In the genomic region with DNA sequence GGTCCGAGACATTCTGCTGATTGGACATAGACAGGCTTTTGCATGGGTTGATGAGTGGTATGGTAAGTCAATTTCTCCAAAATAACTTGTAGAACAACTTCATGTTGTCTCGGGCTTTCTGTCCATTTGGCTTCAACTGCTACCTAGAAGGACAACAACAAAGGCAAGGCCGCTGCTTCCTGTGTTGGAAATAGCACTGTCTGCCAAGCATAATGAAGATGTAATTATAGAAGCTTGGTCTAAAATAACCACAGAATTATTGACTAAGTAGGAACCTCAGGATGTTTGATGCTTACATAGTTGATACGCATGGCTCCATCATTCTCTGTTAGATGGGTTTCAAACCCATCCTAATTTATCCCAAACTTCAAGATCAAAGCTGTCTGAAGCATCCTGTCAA, we compare ENCODE assay signal across 19 cellular contexts. TPM values are rescaled to one million over a fixed set of nuclear protein-coding genes. Genes with fewer than 3 reads are reported as not detected.
DNase-seq lines count a peak whose midpoint lies in the region; ATAC-seq and TF ChIP-seq lines count a peak whose summit lies in the region.
"Had no signal": no experiment of that assay in that cellular context is flagged by ENCODE, and none has a peak within 500 bp of the region (broad histone marks: within the 10 kb centered on the region; RNA-seq: fewer than 3 reads in every experiment).

No MANE protein-coding gene starts in this region.

- H3K4me1 ChIP-seq in BLaER1 = peaks cover 90% of the 10 kb centered on the region

- 0 out of 2 replicates have a peak, but pooled peaks cover 4% of the 10 kb centered on the region for H3K36me3 Mint-ChIP-seq in WTC11

- ATAC-seq in WTC11 (no peak), HG02588 (IDR thresholded peaks at IDR 0.05; ENCODE audit: unreplicated experiment) (no peak)

- H3K9me3 ChIP-seq in BLaER1 = no peaks in the 10 kb centered on the region
- H3K9me3 ChIP-seq: MG63 had no signal

- peak overlapping the region; percentile 56; the same call in 1 of the 2 replicates for H3K9ac ChIP-seq in BLaER1

- POLR2A ChIA-PET in WTC11 (lab: Charles Lee) = no interaction called here

- H3K4me3 Mint-ChIP-seq in WTC11 = no peak overlapping the region
- H3K4me3 Mint-ChIP-seq: H9; HFFc6; T-helper 1 cell treated with Interleukin-12 subunit alpha and Interleukin-12 subunit beta and Interleukin-4 antibody, amounts not matched to agents 30 μg/mL and 1 μg/mL, for 36 hours had no signal

- DNase-seq in NCI-H510A treated with DMSO at 0.1 percent for 48 hours (lab: John Stamatoyannopoulos, UW) = peak; percentile 8
- DNase-seq in NCI-H510A (lab: John Stamatoyannopoulos, UW) = no peak
- peak; percentile 39 for DNase-seq in NCI-H146 treated with DMSO at 0.1 percent for 48 hours (lab: John Stamatoyannopoulos, UW; ENCODE audit: unreplicated experiment)
- DNase-seq in WTC11 (ENCODE audit: low spot score) = no peak
- no peak for DNase-seq in NCI-H226
- DNase-seq in GDM1 (lab: John Stamatoyannopoulos, UW) = no peak
- DNase-seq: 8988T, DMS79, H9, HFFc6, MG63, NCI-H1417 treated with DMSO at 0.1 percent for 48 hours, NCI-H1930, NCI-H345, NCI-H526 had no signal

- peaks cover 26% of the 10 kb centered on the region for H3K36me3 ChIP-seq in BLaER1
- H3K36me3 ChIP-seq: MG63 had no signal

- H3K4me2 ChIP-seq in BLaER1 = peak overlapping the region; percentile 78

- H3K27me3 ChIP-seq in BLaER1 = no peaks in the 10 kb centered on the region; the same call in 1 of the 2 replicates
- H3K27me3 ChIP-seq: MG63 had no signal

- H3K27me3 Mint-ChIP-seq in WTC11 (ENCODE audit: low read depth) = no peaks in the 10 kb centered on the region

- no peaks in the 10 kb centered on the region for H3K9me3 Mint-ChIP-seq in WTC11
- H3K9me3 Mint-ChIP-seq: H9; HFFc6; T-helper 1 cell treated with Interleukin-12 subunit alpha and Interleukin-12 subunit beta and Interleukin-4 antibody, amounts not matched to agents 30 μg/mL and 1 μg/mL, for 36 hours had no signal

- peak overlapping the region; percentile 55; the same call in 1 of the 2 replicates for H3K4me3 ChIP-seq in BLaER1
- H3K4me3 ChIP-seq: MG63 had no signal

- no peak for TF ChIP-seq CTCF in WTC11 (IDR thresholded peaks at IDR 0.05)

- peak overlapping the region; percentile 10; the same call in 1 of the 2 replicates for H3K27ac ChIP-seq in BLaER1
- H3K27ac ChIP-seq: C4-2B had no signal

- CTCF ChIA-PET in WTC11 (lab: Charles Lee) = no interaction called here

- H3K4me1 Mint-ChIP-seq in WTC11 = no peaks in the 10 kb centered on the region
- H3K4me1 Mint-ChIP-seq: H9 had no signal

- peak overlapping the region; percentile 75; the same call in 1 of the 2 replicates for H3K27ac Mint-ChIP-seq in WTC11
- H3K27ac Mint-ChIP-seq: H9; HFFc6; T-helper 1 cell treated with Interleukin-12 subunit alpha and Interleukin-12 subunit beta and Interleukin-4 antibody, amounts not matched to agents 30 μg/mL and 1 μg/mL, for 36 hours had no signal

- no peaks in the 10 kb centered on the region for H4K20me1 ChIP-seq in BLaER1

TF ChIP-seq in WTC11, 78 proteins besides CTCF, POLR2A, EP300 and RAD21 (continues in another document):
- no peak for TF ChIP-seq FOXP1 (CRISPR knock-in tag; IDR thresholded peaks at IDR 0.05; ENCODE audit: borderline replicate concordance)
- no peak for TF ChIP-seq PRRX2 (CRISPR knock-in tag; IDR thresholded peaks at IDR 0.05)
- no peak for TF ChIP-seq SOX15 (CRISPR knock-in tag; IDR thresholded peaks at IDR 0.05)
- TF ChIP-seq, protein P1, sequence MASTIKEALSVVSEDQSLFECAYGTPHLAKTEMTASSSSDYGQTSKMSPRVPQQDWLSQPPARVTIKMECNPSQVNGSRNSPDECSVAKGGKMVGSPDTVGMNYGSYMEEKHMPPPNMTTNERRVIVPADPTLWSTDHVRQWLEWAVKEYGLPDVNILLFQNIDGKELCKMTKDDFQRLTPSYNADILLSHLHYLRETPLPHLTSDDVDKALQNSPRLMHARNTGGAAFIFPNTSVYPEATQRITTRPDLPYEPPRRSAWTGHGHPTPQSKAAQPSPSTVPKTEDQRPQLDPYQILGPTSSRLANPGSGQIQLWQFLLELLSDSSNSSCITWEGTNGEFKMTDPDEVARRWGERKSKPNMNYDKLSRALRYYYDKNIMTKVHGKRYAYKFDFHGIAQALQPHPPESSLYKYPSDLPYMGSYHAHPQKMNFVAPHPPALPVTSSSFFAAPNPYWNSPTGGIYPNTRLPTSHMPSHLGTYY (CRISPR knock-in tag; IDR thresholded peaks at IDR 0.05) = no peak
- TF ChIP-seq, protein P2, sequence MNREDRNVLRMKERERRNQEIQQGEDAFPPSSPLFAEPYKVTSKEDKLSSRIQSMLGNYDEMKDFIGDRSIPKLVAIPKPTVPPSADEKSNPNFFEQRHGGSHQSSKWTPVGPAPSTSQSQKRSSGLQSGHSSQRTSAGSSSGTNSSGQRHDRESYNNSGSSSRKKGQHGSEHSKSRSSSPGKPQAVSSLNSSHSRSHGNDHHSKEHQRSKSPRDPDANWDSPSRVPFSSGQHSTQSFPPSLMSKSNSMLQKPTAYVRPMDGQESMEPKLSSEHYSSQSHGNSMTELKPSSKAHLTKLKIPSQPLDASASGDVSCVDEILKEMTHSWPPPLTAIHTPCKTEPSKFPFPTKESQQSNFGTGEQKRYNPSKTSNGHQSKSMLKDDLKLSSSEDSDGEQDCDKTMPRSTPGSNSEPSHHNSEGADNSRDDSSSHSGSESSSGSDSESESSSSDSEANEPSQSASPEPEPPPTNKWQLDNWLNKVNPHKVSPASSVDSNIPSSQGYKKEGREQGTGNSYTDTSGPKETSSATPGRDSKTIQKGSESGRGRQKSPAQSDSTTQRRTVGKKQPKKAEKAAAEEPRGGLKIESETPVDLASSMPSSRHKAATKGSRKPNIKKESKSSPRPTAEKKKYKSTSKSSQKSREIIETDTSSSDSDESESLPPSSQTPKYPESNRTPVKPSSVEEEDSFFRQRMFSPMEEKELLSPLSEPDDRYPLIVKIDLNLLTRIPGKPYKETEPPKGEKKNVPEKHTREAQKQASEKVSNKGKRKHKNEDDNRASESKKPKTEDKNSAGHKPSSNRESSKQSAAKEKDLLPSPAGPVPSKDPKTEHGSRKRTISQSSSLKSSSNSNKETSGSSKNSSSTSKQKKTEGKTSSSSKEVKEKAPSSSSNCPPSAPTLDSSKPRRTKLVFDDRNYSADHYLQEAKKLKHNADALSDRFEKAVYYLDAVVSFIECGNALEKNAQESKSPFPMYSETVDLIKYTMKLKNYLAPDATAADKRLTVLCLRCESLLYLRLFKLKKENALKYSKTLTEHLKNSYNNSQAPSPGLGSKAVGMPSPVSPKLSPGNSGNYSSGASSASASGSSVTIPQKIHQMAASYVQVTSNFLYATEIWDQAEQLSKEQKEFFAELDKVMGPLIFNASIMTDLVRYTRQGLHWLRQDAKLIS (CRISPR knock-in tag; IDR thresholded peaks at IDR 0.05; ENCODE audit: borderline replicate concordance) = no peak
- TF ChIP-seq FOXK1 (CRISPR knock-in tag; IDR thresholded peaks at IDR 0.05) = no peak
- no peak for TF ChIP-seq TEAD1 (CRISPR knock-in tag; IDR thresholded peaks at IDR 0.05)
- TF ChIP-seq ZNF121 (CRISPR knock-in tag; IDR thresholded peaks at IDR 0.05) = no peak
- no peak for TF ChIP-seq NR2C2 (CRISPR knock-in tag; IDR thresholded peaks at IDR 0.05)
- no peak for TF ChIP-seq ESRRA (CRISPR knock-in tag; IDR thresholded peaks at IDR 0.05; ENCODE audit: borderline replicate concordance)
- TF ChIP-seq ZNF423 (CRISPR knock-in tag; IDR thresholded peaks at IDR 0.05) = no peak
- TF ChIP-seq JUN (CRISPR knock-in tag; IDR thresholded peaks at IDR 0.05) = no peak
- TF ChIP-seq, protein P3, sequence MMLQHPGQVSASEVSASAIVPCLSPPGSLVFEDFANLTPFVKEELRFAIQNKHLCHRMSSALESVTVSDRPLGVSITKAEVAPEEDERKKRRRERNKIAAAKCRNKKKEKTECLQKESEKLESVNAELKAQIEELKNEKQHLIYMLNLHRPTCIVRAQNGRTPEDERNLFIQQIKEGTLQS (CRISPR knock-in tag; conservative IDR thresholded peaks at IDR 0.05) = no peak
- TF ChIP-seq, protein P4, sequence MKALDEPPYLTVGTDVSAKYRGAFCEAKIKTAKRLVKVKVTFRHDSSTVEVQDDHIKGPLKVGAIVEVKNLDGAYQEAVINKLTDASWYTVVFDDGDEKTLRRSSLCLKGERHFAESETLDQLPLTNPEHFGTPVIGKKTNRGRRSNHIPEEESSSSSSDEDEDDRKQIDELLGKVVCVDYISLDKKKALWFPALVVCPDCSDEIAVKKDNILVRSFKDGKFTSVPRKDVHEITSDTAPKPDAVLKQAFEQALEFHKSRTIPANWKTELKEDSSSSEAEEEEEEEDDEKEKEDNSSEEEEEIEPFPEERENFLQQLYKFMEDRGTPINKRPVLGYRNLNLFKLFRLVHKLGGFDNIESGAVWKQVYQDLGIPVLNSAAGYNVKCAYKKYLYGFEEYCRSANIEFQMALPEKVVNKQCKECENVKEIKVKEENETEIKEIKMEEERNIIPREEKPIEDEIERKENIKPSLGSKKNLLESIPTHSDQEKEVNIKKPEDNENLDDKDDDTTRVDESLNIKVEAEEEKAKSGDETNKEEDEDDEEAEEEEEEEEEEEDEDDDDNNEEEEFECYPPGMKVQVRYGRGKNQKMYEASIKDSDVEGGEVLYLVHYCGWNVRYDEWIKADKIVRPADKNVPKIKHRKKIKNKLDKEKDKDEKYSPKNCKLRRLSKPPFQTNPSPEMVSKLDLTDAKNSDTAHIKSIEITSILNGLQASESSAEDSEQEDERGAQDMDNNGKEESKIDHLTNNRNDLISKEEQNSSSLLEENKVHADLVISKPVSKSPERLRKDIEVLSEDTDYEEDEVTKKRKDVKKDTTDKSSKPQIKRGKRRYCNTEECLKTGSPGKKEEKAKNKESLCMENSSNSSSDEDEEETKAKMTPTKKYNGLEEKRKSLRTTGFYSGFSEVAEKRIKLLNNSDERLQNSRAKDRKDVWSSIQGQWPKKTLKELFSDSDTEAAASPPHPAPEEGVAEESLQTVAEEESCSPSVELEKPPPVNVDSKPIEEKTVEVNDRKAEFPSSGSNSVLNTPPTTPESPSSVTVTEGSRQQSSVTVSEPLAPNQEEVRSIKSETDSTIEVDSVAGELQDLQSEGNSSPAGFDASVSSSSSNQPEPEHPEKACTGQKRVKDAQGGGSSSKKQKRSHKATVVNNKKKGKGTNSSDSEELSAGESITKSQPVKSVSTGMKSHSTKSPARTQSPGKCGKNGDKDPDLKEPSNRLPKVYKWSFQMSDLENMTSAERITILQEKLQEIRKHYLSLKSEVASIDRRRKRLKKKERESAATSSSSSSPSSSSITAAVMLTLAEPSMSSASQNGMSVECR (CRISPR knock-in tag; IDR thresholded peaks at IDR 0.05; ENCODE audit: borderline replicate concordance) = no peak
- TF ChIP-seq, protein P5, sequence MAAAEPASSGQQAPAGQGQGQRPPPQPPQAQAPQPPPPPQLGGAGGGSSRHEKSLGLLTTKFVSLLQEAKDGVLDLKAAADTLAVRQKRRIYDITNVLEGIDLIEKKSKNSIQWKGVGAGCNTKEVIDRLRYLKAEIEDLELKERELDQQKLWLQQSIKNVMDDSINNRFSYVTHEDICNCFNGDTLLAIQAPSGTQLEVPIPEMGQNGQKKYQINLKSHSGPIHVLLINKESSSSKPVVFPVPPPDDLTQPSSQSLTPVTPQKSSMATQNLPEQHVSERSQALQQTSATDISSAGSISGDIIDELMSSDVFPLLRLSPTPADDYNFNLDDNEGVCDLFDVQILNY (CRISPR knock-in tag; IDR thresholded peaks at IDR 0.05) = no peak
- TF ChIP-seq NR3C1 (CRISPR knock-in tag; conservative IDR thresholded peaks at IDR 0.05; ENCODE audit: low read depth) = no peak

RNA-seq across cellular contexts. Expression of a gene that starts 42.3 kb away (rescaled TPM):
- 61.5 to 67.0 TPM (median 66.4 TPM) in 3 replicates for total RNA-seq in WTC11 (2021)

Comparison
In these comparisons a context has a peak if more than half of its experiments do, and no peak if none do; other contexts are left out.
1. DNase-seq: peak in NCI-H510A treated with DMSO at 0.1 percent for 48 hours (single experiment) and NCI-H146 treated with DMSO at 0.1 percent for 48 hours (single experiment); none in NCI-H510A (single experiment), WTC11 (single experiment), NCI-H226 (single experiment) and GDM1 (single experiment).